Comparison of ENCODE assay signal across 34 cellular contexts in genomic region chr11:104870910-104871309, GRCh38. TPM values are rescaled to one million over a fixed set of nuclear protein-coding genes. Genes with fewer than 3 reads are reported as not detected.
A peak's percentile ranks its signal among the peaks of the same experiment; 100 is the strongest.
DNase-seq lines count a peak whose midpoint lies in the region; TF ChIP-seq lines count a peak whose summit lies in the region.
"Had no signal": no experiment of that assay in that cellular context is flagged by ENCODE, and none has a peak within 500 bp of the region (broad histone marks: within the 10 kb centered on the region; RNA-seq: fewer than 3 reads in every experiment).

No MANE protein-coding gene starts in this region.

- intact Hi-C loops in MCF 10A (cut with micrococcal nuclease) = no loop called here

- no peaks in the 10 kb centered on the region for H3K27me3 Mint-ChIP-seq in MCF 10A (ENCODE audit: insufficient read depth, unreplicated experiment)
- H3K27me3 Mint-ChIP-seq: activated CD4-positive, alpha-beta memory T cell treated with anti-CD3 and anti-CD28 coated beads for 36 hours; activated T-helper 17 cell treated with anti-CD3 and anti-CD28 coated beads, Interleukin-2, amount 50 U/mL, for 72 hours; central memory CD8-positive, alpha-beta T cell had no signal

- H3K4me1 Mint-ChIP-seq in MCF 10A (ENCODE audit: insufficient read depth, unreplicated experiment) = peaks cover 6% of the 10 kb centered on the region
- H3K4me1 Mint-ChIP-seq: nephron had no signal

- H3K36me3 Mint-ChIP-seq in MCF 10A (ENCODE audit: insufficient read depth, unreplicated experiment) = no peaks in the 10 kb centered on the region
- H3K36me3 Mint-ChIP-seq: activated CD4-positive, alpha-beta memory T cell treated with anti-CD3 and anti-CD28 coated beads for 36 hours had no signal

- no peak overlapping the region for H3K4me3 Mint-ChIP-seq in MCF 10A (ENCODE audit: unreplicated experiment)
- H3K4me3 Mint-ChIP-seq: activated CD4-positive, alpha-beta memory T cell treated with anti-CD3 and anti-CD28 coated beads for 36 hours; activated T-helper 17 cell treated with anti-CD3 and anti-CD28 coated beads, Interleukin-2, amount 50 U/mL, for 72 hours; central memory CD8-positive, alpha-beta T cell; nephron had no signal

- TF ChIP-seq CTCF in choroid plexus epithelial cell (conservative IDR thresholded peaks at IDR 0.05; ENCODE audit: low read depth, low read length) (no peak), MCF 10A (IDR thresholded peaks at IDR 0.05; ENCODE audit: unreplicated experiment) (no peak)

- BruUV-seq in MCF 10A (replicated peaks; lab: Mats Ljungman, UMichigan) = no TSS peak

- CTCF ChIA-PET in MCF 10A (lab: Yijun Ruan, JAX) = no interaction called here

- no peak overlapping the region for H3K4me3 ChIP-seq in choroid plexus epithelial cell (ENCODE audit: low read depth, low read length)
- H3K4me3 ChIP-seq: BLaER1, lower lobe of right lung, ovary, skin epidermis, tibial nerve had no signal

- DNase-seq in ELR (ENCODE audit: low read depth) (peak; percentile 5), OCI-M1 (lab: John Stamatoyannopoulos, UW) (peak; percentile 0), choroid plexus epithelial cell (ENCODE audit: low read depth) (peak; percentile 59), myocyte (ENCODE audit: low read depth) (peak; percentile 37), GOT3 (lab: John Stamatoyannopoulos, UW) (no peak), NCI-H69 (lab: John Stamatoyannopoulos, UW) (no peak), MCF 10A (ENCODE audit: unreplicated experiment) (no peak), SW480 (ENCODE audit: low spot score) (no peak)
- DNase-seq: ACHN; activated CD4-positive, alpha-beta memory T cell treated with anti-CD3 and anti-CD28 coated beads for 36 hours; activated CD8-positive, alpha-beta memory T cell treated with anti-CD3 and anti-CD28 coated beads, Interleukin-2, amount 50 U/mL, for 48 hours; activated naive CD4-positive, alpha-beta T cell treated with anti-CD3 and anti-CD28 coated beads, Interleukin-2, amount 50 U/mL, for 16 hours; anterior cingulate cortex; DMS53; head of caudate nucleus; Karpas-422; lower lobe of right lung; NCI-H1092; NCI-H1694 treated with DMSO at 0.1 percent for 48 hours; NCI-H2171 treated with DMSO at 0.1 percent for 48 hours; NCI-H524 treated with DMSO at 0.1 percent for 48 hours; ovary; retina; SIG-M5; stimulated activated CD8-positive, alpha-beta memory T cell treated with anti-CD3 and anti-CD28 coated beads, Interleukin-4, amount 100 ng/mL, for 48 hours; T-helper 1 cell had no signal

- H3K27ac Mint-ChIP-seq in MCF 10A (ENCODE audit: low read depth, unreplicated experiment) = no peak overlapping the region
- H3K27ac Mint-ChIP-seq: activated CD4-positive, alpha-beta memory T cell treated with anti-CD3 and anti-CD28 coated beads for 36 hours; activated T-helper 17 cell treated with anti-CD3 and anti-CD28 coated beads, Interleukin-2, amount 50 U/mL, for 72 hours had no signal

- H3K9me3 Mint-ChIP-seq in MCF 10A (ENCODE audit: unreplicated experiment) = no peaks in the 10 kb centered on the region
- H3K9me3 Mint-ChIP-seq: activated T-helper 17 cell treated with anti-CD3 and anti-CD28 coated beads, Interleukin-2, amount 50 U/mL, for 72 hours; central memory CD8-positive, alpha-beta T cell had no signal

- POLR2A ChIA-PET in MCF 10A (lab: Yijun Ruan, JAX) = interaction anchor here (0.7 kb wide), 1 partner anchor 8 kb away, joined by 3 read pairs; no protein-coding TSS in a partner anchor

RNA-seq across cellular contexts. Expression of gene CASP12, which starts 27.4 kb away (rescaled TPM):
- total RNA-seq in myocyte = not detected in 2 replicates
- polyA plus RNA-seq in myocyte (2012) = 0.09 TPM
- total RNA-seq in MCF 10A (2022) = not detected in 2 replicates
- total RNA-seq: activated CD4-positive, alpha-beta memory T cell treated with anti-CD3 and anti-CD28 coated beads for 36 hours; activated T-helper 17 cell treated with anti-CD3 and anti-CD28 coated beads, Interleukin-2, amount 50 U/mL, for 72 hours; kidney epithelial cell; mononuclear cell had no signal

Comparison
In these comparisons a context has a peak if more than half of its experiments do, and no peak if none do; other contexts are left out.
1. DNase-seq: peak in ELR (single experiment), OCI-M1 (single experiment), choroid plexus epithelial cell (single experiment) and myocyte (single experiment); none in GOT3 (single experiment), NCI-H69 (single experiment), MCF 10A (single experiment) and SW480 (single experiment).